8 cellular contexts compared by ENCODE assay signal in genomic region chr10:12068467-12069269, GRCh38. TPM values are rescaled to one million over a fixed set of nuclear protein-coding genes. Genes with fewer than 3 reads are reported as not detected.
DNase-seq lines count a peak whose midpoint lies in the region; ATAC-seq and TF ChIP-seq lines count a peak whose summit lies in the region.

A gene with protein sequence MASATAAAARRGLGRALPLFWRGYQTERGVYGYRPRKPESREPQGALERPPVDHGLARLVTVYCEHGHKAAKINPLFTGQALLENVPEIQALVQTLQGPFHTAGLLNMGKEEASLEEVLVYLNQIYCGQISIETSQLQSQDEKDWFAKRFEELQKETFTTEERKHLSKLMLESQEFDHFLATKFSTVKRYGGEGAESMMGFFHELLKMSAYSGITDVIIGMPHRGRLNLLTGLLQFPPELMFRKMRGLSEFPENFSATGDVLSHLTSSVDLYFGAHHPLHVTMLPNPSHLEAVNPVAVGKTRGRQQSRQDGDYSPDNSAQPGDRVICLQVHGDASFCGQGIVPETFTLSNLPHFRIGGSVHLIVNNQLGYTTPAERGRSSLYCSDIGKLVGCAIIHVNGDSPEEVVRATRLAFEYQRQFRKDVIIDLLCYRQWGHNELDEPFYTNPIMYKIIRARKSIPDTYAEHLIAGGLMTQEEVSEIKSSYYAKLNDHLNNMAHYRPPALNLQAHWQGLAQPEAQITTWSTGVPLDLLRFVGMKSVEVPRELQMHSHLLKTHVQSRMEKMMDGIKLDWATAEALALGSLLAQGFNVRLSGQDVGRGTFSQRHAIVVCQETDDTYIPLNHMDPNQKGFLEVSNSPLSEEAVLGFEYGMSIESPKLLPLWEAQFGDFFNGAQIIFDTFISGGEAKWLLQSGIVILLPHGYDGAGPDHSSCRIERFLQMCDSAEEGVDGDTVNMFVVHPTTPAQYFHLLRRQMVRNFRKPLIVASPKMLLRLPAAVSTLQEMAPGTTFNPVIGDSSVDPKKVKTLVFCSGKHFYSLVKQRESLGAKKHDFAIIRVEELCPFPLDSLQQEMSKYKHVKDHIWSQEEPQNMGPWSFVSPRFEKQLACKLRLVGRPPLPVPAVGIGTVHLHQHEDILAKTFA (plus strand): TSS chr10:12068954. CDS start chr10:12069034, 80 bp downstream.

- peak; percentile 83 for TF ChIP-seq POLR2A in GM19193 (IDR thresholded peaks at IDR 0.05; ENCODE audit: extremely low read depth, insufficient read depth, insufficient read length)

- ATAC-seq in HG03439 (IDR thresholded peaks at IDR 0.05; ENCODE audit: unreplicated experiment), result peak; percentile 97

- H3K27me3 ChIP-seq in BE2C, result no peaks in the 10 kb centered on the region

- H3K36me3 ChIP-seq in BE2C, result no peaks in the 10 kb centered on the region

- H3K9me3 ChIP-seq in BE2C, result no peaks in the 10 kb centered on the region

- peak; percentile 99 for DNase-seq in BE2C
- DNase-seq in NCI-H510A treated with DMSO at 0.1 percent for 48 hours (lab: John Stamatoyannopoulos, UW), result peak; percentile 91
- peak; percentile 98 to 99 for DNase-seq in activated CD4-positive, alpha-beta T cell treated with anti-CD3 and anti-CD28 coated beads for 24 hours (ENCODE audit: low read depth in 2 of 2)
- DNase-seq in choroid plexus epithelial cell (ENCODE audit: low read depth), result peak; percentile 99
- DNase-seq in kidney glomerular epithelial cell (lab: John Stamatoyannopoulos, UW), result peak; percentile 95
- DNase-seq in stimulated activated CD4-positive, alpha-beta T cell treated with anti-CD3 and anti-CD28 coated beads, Interleukin-1b, Interleukin-23, amount 100 ng/mL, for 1 hour (ENCODE audit: low read depth in 2 of 2), result peak; percentile 93 to 99

- peaks cover 3% of the 10 kb centered on the region; the same call in 1 of the 2 replicates for H3K4me1 ChIP-seq in BE2C

- H3K4me3 ChIP-seq in BE2C (ENCODE audit: low read depth, low read length), result peak within 1 kb of the TSS; percentile 83
- peak within 1 kb of the TSS; percentile 89 for H3K4me3 ChIP-seq in choroid plexus epithelial cell (ENCODE audit: low read depth, low read length)

- peak; percentile 43 for TF ChIP-seq CTCF in BE2C (IDR thresholded peaks at IDR 0.05; ENCODE audit: low read depth, low read length)
- peak; percentile 51 for TF ChIP-seq CTCF in choroid plexus epithelial cell (conservative IDR thresholded peaks at IDR 0.05; ENCODE audit: low read depth, low read length)

RNA-seq across cellular contexts. Expression of the gene that starts here (rescaled TPM):
- 14.8 TPM for polyA plus RNA-seq in BE2C (2012; ENCODE audit: insufficient read depth, insufficient read length, low read depth)

Comparison
In these comparisons a context has a peak if more than half of its experiments do, and no peak if none do; other contexts are left out.
1. Peak in every context shown above with its lines: DNase-seq, ATAC-seq and H3K4me3 ChIP-seq.